Comparison of ENCODE assay signal across 24 cellular contexts in genomic region chr9:136916330-136917184, GRCh38. TPM values are rescaled to one million over a fixed set of nuclear protein-coding genes. Genes with fewer than 3 reads are reported as not detected.
DNase-seq lines count a peak whose midpoint lies in the region; ATAC-seq, FAIRE-seq and TF ChIP-seq lines count a peak whose summit lies in the region.
"Had no signal": no experiment of that assay in that cellular context is flagged by ENCODE, and none has a peak within 500 bp of the region (broad histone marks: within the 10 kb centered on the region; RNA-seq: fewer than 3 reads in every experiment).

No MANE protein-coding gene starts in this region.

- DNase-seq in HepG2 (ENCODE audit: low spot score) (no peak), right lobe of liver (no peak), endothelial cell (ENCODE audit: low spot score) (no peak), cardiac septum (ENCODE audit: low spot score) (no peak), SIG-M5 treated with dmso at 0.1 percent for 504 hours (lab: John Stamatoyannopoulos, UW; ENCODE audit: unreplicated experiment) (no peak)
- no peak for DNase-seq in stimulated activated naive B cell treated with anti-CD40 and anti-IgM and Interleukin-4, amounts not matched to agents 10 μg/mL and 1 μg/mL and 100 μg/mL, for 72 hours
- DNase-seq: activated gamma-delta T cell treated with Interleukin-2 at 50 U/mL for 16 hours; foreskin fibroblast; immature natural killer cell; left ventricle myocardium inferior; NCI-H510A; RPMI8226; stimulated activated CD4-positive, alpha-beta T cell treated with anti-CD3 and anti-CD28 coated beads, Interleukin-4, amount 100 ng/mL, for 1 hour; stomach; transverse colon had no signal

- TF ChIP-seq EP300 in HepG2 (IDR thresholded peaks at IDR 0.05; ENCODE audit: low read depth in 2 of 2, low read length in 2 of 2) (no peak), HepG2 (CRISPR knock-in tag; IDR thresholded peaks at IDR 0.05; ENCODE audit: borderline replicate concordance) (no peak)

- H3K4me2 ChIP-seq in HepG2 (ENCODE audit: low read depth, low read length) = no peak overlapping the region

- no peak for TF ChIP-seq RAD21 in HepG2 (CRISPR knock-in tag; IDR thresholded peaks at IDR 0.05)

- no peaks in the 10 kb centered on the region for H3K9me3 Mint-ChIP-seq in endothelial cell (ENCODE audit: unreplicated experiment)
- no peaks in the 10 kb centered on the region for H3K9me3 Mint-ChIP-seq in stimulated activated naive B cell treated with anti-CD40 and anti-IgM and Interleukin-4, amounts not matched to agents 10 μg/mL and 1 μg/mL and 100 μg/mL, for 72 hours
- H3K9me3 Mint-ChIP-seq: immature natural killer cell, neural crest cell, WTC11 had no signal

- POLR2A ChIA-PET in HepG2 (lab: Yijun Ruan, JAX) = no interaction called here

- TF ChIP-seq POLR2A in HepG2 (IDR thresholded peaks at IDR 0.05; ENCODE audit: insufficient read depth in 1 of 2, low read depth in 2 of 2, low read length in 2 of 2) (no peak), right lobe of liver (IDR thresholded peaks at IDR 0.05) (no peak)

- H3K9me3 ChIP-seq in HepG2 (ENCODE audit: low read length) (no peaks in the 10 kb centered on the region), right lobe of liver (no peaks in the 10 kb centered on the region)
- H3K9me3 ChIP-seq: left ventricle myocardium inferior, stomach, transverse colon had no signal

- H3K9ac ChIP-seq in HepG2 (ENCODE audit: insufficient read depth, low read depth, low read length) = no peak overlapping the region

- 96% methylated on average over 30 of the region's 32 CpGs for WGBS in HepG2 (ENCODE audit: low lambda C conversion rate)
- 91% methylated on average over 14 of the region's 32 CpGs for WGBS in right lobe of liver (ENCODE audit: insufficient coverage, low coverage, low lambda C conversion rate, missing lambda C conversion rate)

- intact Hi-C loops in HepG2 (cut with micrococcal nuclease; ENCODE audit: unreplicated experiment) = no loop called here
- intact Hi-C loops in right lobe of liver (cut with DNase I) = no loop called here
- intact Hi-C loops in cardiac septum (cut with DNase I) = no loop called here

- H3K36me3 ChIP-seq in HepG2 (replicated peaks in 1 of 2; ENCODE audit: control insufficient read depth in 1 of 2, insufficient read depth in 2 of 2, low read length in 2 of 2) (peaks cover 34 to 63% of the 10 kb centered on the region in 2 experiments), right lobe of liver (peaks cover 0 to 46% (median 11%) of the 10 kb centered on the region in 4 donors)

- no peak for TF ChIP-seq CTCF in HepG2 (CRISPR knock-in tag; IDR thresholded peaks at IDR 0.05)
- no peak for TF ChIP-seq CTCF in right lobe of liver (IDR thresholded peaks at IDR 0.05)
- no peak for TF ChIP-seq CTCF in endothelial cell (IDR thresholded peaks at IDR 0.05; ENCODE audit: unreplicated experiment)

- no TSS peak for BruUV-seq in HepG2 (replicated peaks; lab: Mats Ljungman, UMichigan)

- H3K4me1 Mint-ChIP-seq in endothelial cell (ENCODE audit: unreplicated experiment) = no peaks in the 10 kb centered on the region
- peaks cover 0 to 4% of the 10 kb centered on the region in 2 donors for H3K4me1 Mint-ChIP-seq in stimulated activated naive B cell treated with anti-CD40 and anti-IgM and Interleukin-4, amounts not matched to agents 10 μg/mL and 1 μg/mL and 100 μg/mL, for 72 hours
- H3K4me1 Mint-ChIP-seq: neural crest cell, WTC11 had no signal

- ATAC-seq in HepG2 (no peak), right lobe of liver (no peak)
- no peak for ATAC-seq in stimulated activated naive B cell treated with anti-CD40 and anti-IgM and Interleukin-4, amounts not matched to agents 10 μg/mL and 1 μg/mL and 100 μg/mL, for 72 hours (replicated peaks)
- ATAC-seq: SK-N-SH treated with all-trans-retinoic acid at 6 μM for 48 hours, WTC11 had no signal

- no peak overlapping the region for H2AFZ ChIP-seq in HepG2 (ENCODE audit: low read length)

- H3K27ac Mint-ChIP-seq in endothelial cell (ENCODE audit: unreplicated experiment) = no peak overlapping the region
- H3K27ac Mint-ChIP-seq in stimulated activated naive B cell treated with anti-CD40 and anti-IgM and Interleukin-4, amounts not matched to agents 10 μg/mL and 1 μg/mL and 100 μg/mL, for 72 hours = peak overlapping the region; percentile 65

- peak overlapping the region; percentile 44 for H3K4me3 Mint-ChIP-seq in endothelial cell (ENCODE audit: unreplicated experiment)
- no peak overlapping the region for H3K4me3 Mint-ChIP-seq in stimulated activated naive B cell treated with anti-CD40 and anti-IgM and Interleukin-4, amounts not matched to agents 10 μg/mL and 1 μg/mL and 100 μg/mL, for 72 hours
- H3K4me3 Mint-ChIP-seq: immature natural killer cell, neural crest cell, WTC11 had no signal

- H3K79me2 ChIP-seq in HepG2 (ENCODE audit: insufficient read depth, low read length) = peaks cover 4% of the 10 kb centered on the region

- H3K27me3 Mint-ChIP-seq in endothelial cell (ENCODE audit: unreplicated experiment) = peaks cover 11% of the 10 kb centered on the region
- H3K27me3 Mint-ChIP-seq in stimulated activated naive B cell treated with anti-CD40 and anti-IgM and Interleukin-4, amounts not matched to agents 10 μg/mL and 1 μg/mL and 100 μg/mL, for 72 hours = no peaks in the 10 kb centered on the region

- H3K4me1 ChIP-seq in HepG2 (ENCODE audit: insufficient read depth, low read length) = no peaks in the 10 kb centered on the region
- no peaks in the 10 kb centered on the region for H3K4me1 ChIP-seq in right lobe of liver
- H3K4me1 ChIP-seq: stomach, transverse colon had no signal

- H3K27ac ChIP-seq in HepG2 (ENCODE audit: extremely low read length, insufficient read depth, low read length) = no peak overlapping the region
- H3K27ac ChIP-seq in right lobe of liver = no peak overlapping the region
- H3K27ac ChIP-seq: epithelial cell of prostate, left ventricle myocardium inferior, skin epidermis, stomach, transverse colon had no signal

- no peak overlapping the region for H3K4me3 ChIP-seq in HepG2 (replicated peaks in 1 of 3; ENCODE audit: insufficient read depth in 1 of 3, low read depth in 2 of 3, low read length in 3 of 3)
- H3K4me3 ChIP-seq in right lobe of liver = no peak overlapping the region
- H3K4me3 ChIP-seq: dorsolateral prefrontal cortex, left ventricle myocardium inferior, skin epidermis, stomach, transverse colon had no signal

- CTCF ChIA-PET in HepG2 (lab: Yijun Ruan, JAX; ENCODE audit: low intra/inter-chr PET ratio, low total read pairs) = no interaction called here

- in situ Hi-C loops in HepG2 (cut with HindIII; ENCODE audit: extremely low pct_ligation_motif_present, low pct_unique_long_range_greater_than_20kb) = no loop called here

- FAIRE-seq in HepG2 (lab: Jason Lieb, UNC) = no peak
- FAIRE-seq: G401.6 had no signal

- no peaks in the 10 kb centered on the region for H4K20me1 ChIP-seq in HepG2 (ENCODE audit: insufficient read depth, low read length)

- H3K27me3 ChIP-seq in HepG2 (ENCODE audit: control insufficient read depth in 1 of 2, insufficient read depth in 2 of 2, low read length in 2 of 2) = no peaks in the 10 kb centered on the region
- H3K27me3 ChIP-seq in right lobe of liver = no peaks in the 10 kb centered on the region
- H3K27me3 ChIP-seq: dorsolateral prefrontal cortex, stomach, transverse colon had no signal

- peaks cover 19% of the 10 kb centered on the region for H3K36me3 Mint-ChIP-seq in endothelial cell (ENCODE audit: low read depth, unreplicated experiment)
- H3K36me3 Mint-ChIP-seq in stimulated activated naive B cell treated with anti-CD40 and anti-IgM and Interleukin-4, amounts not matched to agents 10 μg/mL and 1 μg/mL and 100 μg/mL, for 72 hours = peaks cover 45 to 53% of the 10 kb centered on the region in 2 donors

RNA-seq across cellular contexts. Expression of gene FBXW5, which starts 28.0 kb away (rescaled TPM):
- total RNA-seq in HepG2 (2016; rRNA removed; fragmentation: Illumina TruSeq; extraction: Trizol) (47.4 and 60.4 TPM in 2 replicates), right lobe of liver (100 to 1,000 TPM in 3 of 6 experiments, 10 to 100 TPM in 3; 84.0 to 290 (median 97.4) TPM), endothelial cell (ENCODE audit: unreplicated experiment) (100.0 TPM), cardiac septum (162 TPM)
- total RNA-seq in HepG2 (2016; cell fraction: cytosol; rRNA removed; fragmentation: Illumina TruSeq; extraction: Trizol; ENCODE audit: low read depth) = 101 and 115 TPM in 2 replicates
- total RNA-seq in HepG2 (2016; cell fraction: insoluble cytoplasmic fraction; rRNA removed; fragmentation: Illumina TruSeq; extraction: Trizol) = 43.2 and 63.0 TPM in 2 replicates
- total RNA-seq in HepG2 (2016; cell fraction: membrane; rRNA removed; fragmentation: Illumina TruSeq; extraction: Trizol) = 157 and 168 TPM in 2 replicates
- 38.4 and 45.7 TPM in 2 replicates for total RNA-seq in HepG2 (2016; cell fraction: nucleus; rRNA removed; fragmentation: Illumina TruSeq; extraction: Trizol)
- 52.0 and 76.2 TPM in 2 replicates for polyA plus RNA-seq in HepG2 (2011; rRNA removed)
- polyA plus RNA-seq in HepG2 (2011; cell fraction: cytosol; rRNA removed) = 70.1 and 111 TPM in 2 replicates
- polyA plus RNA-seq in HepG2 (2011; cell fraction: nucleus; rRNA removed) = 318 and 399 TPM in 2 replicates
- 33.4 and 43.8 TPM in 2 replicates for polyA plus RNA-seq in HepG2 (2012)
- polyA plus RNA-seq in HepG2 (2016; cell fraction: cytosol; fragmentation: Illumina TruSeq; extraction: Trizol; ENCODE audit: low read depth) = 106 and 116 TPM in 2 replicates
- 41.2 and 50.1 TPM in 2 replicates for polyA plus RNA-seq in HepG2 (2016; cell fraction: insoluble cytoplasmic fraction; fragmentation: Illumina TruSeq; extraction: Trizol; ENCODE audit: low read depth)
- polyA plus RNA-seq in HepG2 (2016; cell fraction: membrane; fragmentation: Illumina TruSeq; extraction: Trizol; ENCODE audit: low read depth) = 127 and 134 TPM in 2 replicates
- polyA plus RNA-seq in HepG2 (2016; cell fraction: nucleus; fragmentation: Illumina TruSeq; extraction: Trizol; ENCODE audit: insufficient read depth, low read depth) = 94.3 and 97.4 TPM in 2 replicates
- 183 and 195 TPM in 2 replicates for polyA minus RNA-seq in HepG2 (2011; rRNA and poly(A)+ RNA removed; ENCODE audit: low replicate concordance)
- polyA minus RNA-seq in HepG2 (2011; cell fraction: cytosol; rRNA and poly(A)+ RNA removed) = 55.6 and 63.5 TPM in 2 replicates
- 34.1 and 36.8 TPM in 2 replicates for polyA minus RNA-seq in HepG2 (2011; cell fraction: nucleus; rRNA and poly(A)+ RNA removed)

RNA-seq across cellular contexts. Expression of gene C8G, which starts 28.5 kb away (rescaled TPM):
- total RNA-seq in HepG2 (2016; rRNA removed; fragmentation: Illumina TruSeq; extraction: Trizol) = 2.0 and 4.9 TPM in 2 replicates
- total RNA-seq in HepG2 (2016; cell fraction: cytosol; rRNA removed; fragmentation: Illumina TruSeq; extraction: Trizol; ENCODE audit: low read depth) = 1.2 and 2.9 TPM in 2 replicates
- 1.4 and 4.7 TPM in 2 replicates for total RNA-seq in HepG2 (2016; cell fraction: insoluble cytoplasmic fraction; rRNA removed; fragmentation: Illumina TruSeq; extraction: Trizol)
- 2.1 and 3.5 TPM in 2 replicates for total RNA-seq in HepG2 (2016; cell fraction: membrane; rRNA removed; fragmentation: Illumina TruSeq; extraction: Trizol)
- 6.1 and 7.0 TPM in 2 replicates for total RNA-seq in HepG2 (2016; cell fraction: nucleus; rRNA removed; fragmentation: Illumina TruSeq; extraction: Trizol)
- polyA plus RNA-seq in HepG2 (2011; rRNA removed) = 12.8 and 18.3 TPM in 2 replicates
- 8.9 and 13.0 TPM in 2 replicates for polyA plus RNA-seq in HepG2 (2011; cell fraction: cytosol; rRNA removed)
- 94.5 and 107 TPM in 2 replicates for polyA plus RNA-seq in HepG2 (2011; cell fraction: nucleus; rRNA removed)
- polyA plus RNA-seq in HepG2 (2012) = 15.3 and 17.5 TPM in 2 replicates
- polyA plus RNA-seq in HepG2 (2016; cell fraction: cytosol; fragmentation: Illumina TruSeq; extraction: Trizol; ENCODE audit: low read depth) = 2.1 and 2.6 TPM in 2 replicates
- 2.3 and 2.4 TPM in 2 replicates for polyA plus RNA-seq in HepG2 (2016; cell fraction: insoluble cytoplasmic fraction; fragmentation: Illumina TruSeq; extraction: Trizol; ENCODE audit: low read depth)
- 2.2 and 3.1 TPM in 2 replicates for polyA plus RNA-seq in HepG2 (2016; cell fraction: membrane; fragmentation: Illumina TruSeq; extraction: Trizol; ENCODE audit: low read depth)
- 10.1 and 13.4 TPM in 2 replicates for polyA plus RNA-seq in HepG2 (2016; cell fraction: nucleus; fragmentation: Illumina TruSeq; extraction: Trizol; ENCODE audit: insufficient read depth, low read depth)
- 0.70 and 11.9 TPM in 2 replicates for polyA minus RNA-seq in HepG2 (2011; rRNA and poly(A)+ RNA removed; ENCODE audit: low replicate concordance)
- polyA minus RNA-seq in HepG2 (2011; cell fraction: cytosol; rRNA and poly(A)+ RNA removed) = 3.6 and 6.2 TPM in 2 replicates
- polyA minus RNA-seq in HepG2 (2011; cell fraction: nucleus; rRNA and poly(A)+ RNA removed) = 7.0 and 7.2 TPM in 2 replicates
- 100 to 1,000 TPM; 248 to 755 (median 453) TPM for total RNA-seq in right lobe of liver
- 1.1 TPM for total RNA-seq in endothelial cell (ENCODE audit: unreplicated experiment)
- total RNA-seq in cardiac septum = 3.4 TPM
- total RNA-seq: mononuclear cell, pulmonary artery endothelial cell, stomach had no signal

RNA-seq across cellular contexts. Expression of gene TRAF2, which starts 30.2 kb away (rescaled TPM):
- total RNA-seq in HepG2 (2016; rRNA removed; fragmentation: Illumina TruSeq; extraction: Trizol) (13.4 and 13.6 TPM in 2 replicates), right lobe of liver (1 to 10 TPM; 5.8 to 8.8 (median 7.1) TPM), endothelial cell (ENCODE audit: unreplicated experiment) (21.7 TPM), cardiac septum (10.2 TPM)
- 2.6 and 2.9 TPM in 2 replicates for total RNA-seq in HepG2 (2016; cell fraction: cytosol; rRNA removed; fragmentation: Illumina TruSeq; extraction: Trizol; ENCODE audit: low read depth)
- total RNA-seq in HepG2 (2016; cell fraction: insoluble cytoplasmic fraction; rRNA removed; fragmentation: Illumina TruSeq; extraction: Trizol) = 12.1 and 13.9 TPM in 2 replicates
- 4.8 and 6.0 TPM in 2 replicates for total RNA-seq in HepG2 (2016; cell fraction: membrane; rRNA removed; fragmentation: Illumina TruSeq; extraction: Trizol)
- total RNA-seq in HepG2 (2016; cell fraction: nucleus; rRNA removed; fragmentation: Illumina TruSeq; extraction: Trizol) = 10.7 and 13.3 TPM in 2 replicates
- 12.4 and 15.5 TPM in 2 replicates for polyA plus RNA-seq in HepG2 (2011; rRNA removed)
- 8.6 and 12.5 TPM in 2 replicates for polyA plus RNA-seq in HepG2 (2011; cell fraction: cytosol; rRNA removed)
- polyA plus RNA-seq in HepG2 (2011; cell fraction: nucleus; rRNA removed) = 30.8 and 35.5 TPM in 2 replicates
- 7.0 and 8.7 TPM in 2 replicates for polyA plus RNA-seq in HepG2 (2012)
- 1.7 and 2.3 TPM in 2 replicates for polyA plus RNA-seq in HepG2 (2016; cell fraction: cytosol; fragmentation: Illumina TruSeq; extraction: Trizol; ENCODE audit: low read depth)
- polyA plus RNA-seq in HepG2 (2016; cell fraction: insoluble cytoplasmic fraction; fragmentation: Illumina TruSeq; extraction: Trizol; ENCODE audit: low read depth) = 11.2 and 13.9 TPM in 2 replicates
- 3.5 and 4.0 TPM in 2 replicates for polyA plus RNA-seq in HepG2 (2016; cell fraction: membrane; fragmentation: Illumina TruSeq; extraction: Trizol; ENCODE audit: low read depth)
- 24.7 and 26.6 TPM in 2 replicates for polyA plus RNA-seq in HepG2 (2016; cell fraction: nucleus; fragmentation: Illumina TruSeq; extraction: Trizol; ENCODE audit: insufficient read depth, low read depth)
- 25.6 and 44.8 TPM in 2 replicates for polyA minus RNA-seq in HepG2 (2011; rRNA and poly(A)+ RNA removed; ENCODE audit: low replicate concordance)
- 10.1 and 12.2 TPM in 2 replicates for polyA minus RNA-seq in HepG2 (2011; cell fraction: cytosol; rRNA and poly(A)+ RNA removed)
- polyA minus RNA-seq in HepG2 (2011; cell fraction: nucleus; rRNA and poly(A)+ RNA removed) = 13.0 and 15.2 TPM in 2 replicates

RNA-seq across cellular contexts. Expression of gene LCN12, which starts 35.5 kb away (rescaled TPM):
- 1.2 and 3.4 TPM in 2 replicates for total RNA-seq in HepG2 (2016; rRNA removed; fragmentation: Illumina TruSeq; extraction: Trizol)
- total RNA-seq in HepG2 (2016; cell fraction: cytosol; rRNA removed; fragmentation: Illumina TruSeq; extraction: Trizol; ENCODE audit: low read depth) = 0.97 TPM in 1 of 2 replicates, not detected in the other
- 0.89 and 3.4 TPM in 2 replicates for total RNA-seq in HepG2 (2016; cell fraction: insoluble cytoplasmic fraction; rRNA removed; fragmentation: Illumina TruSeq; extraction: Trizol)
- 1.1 and 1.4 TPM in 2 replicates for total RNA-seq in HepG2 (2016; cell fraction: membrane; rRNA removed; fragmentation: Illumina TruSeq; extraction: Trizol)
- total RNA-seq in HepG2 (2016; cell fraction: nucleus; rRNA removed; fragmentation: Illumina TruSeq; extraction: Trizol) = 4.3 and 4.4 TPM in 2 replicates
- 6.9 and 7.5 TPM in 2 replicates for polyA plus RNA-seq in HepG2 (2011; rRNA removed)
- polyA plus RNA-seq in HepG2 (2011; cell fraction: cytosol; rRNA removed) = 1.1 and 1.6 TPM in 2 replicates
- 68.8 and 75.7 TPM in 2 replicates for polyA plus RNA-seq in HepG2 (2011; cell fraction: nucleus; rRNA removed)
- 5.5 and 6.7 TPM in 2 replicates for polyA plus RNA-seq in HepG2 (2012)
- polyA plus RNA-seq in HepG2 (2016; cell fraction: cytosol; fragmentation: Illumina TruSeq; extraction: Trizol; ENCODE audit: low read depth) = 0.62 and 0.70 TPM in 2 replicates
- polyA plus RNA-seq in HepG2 (2016; cell fraction: insoluble cytoplasmic fraction; fragmentation: Illumina TruSeq; extraction: Trizol; ENCODE audit: low read depth) = 1.5 and 1.7 TPM in 2 replicates
- 1.4 and 1.7 TPM in 2 replicates for polyA plus RNA-seq in HepG2 (2016; cell fraction: membrane; fragmentation: Illumina TruSeq; extraction: Trizol; ENCODE audit: low read depth)
- polyA plus RNA-seq in HepG2 (2016; cell fraction: nucleus; fragmentation: Illumina TruSeq; extraction: Trizol; ENCODE audit: insufficient read depth, low read depth) = 23.3 and 27.4 TPM in 2 replicates
- 3.2 and 7.0 TPM in 2 replicates for polyA minus RNA-seq in HepG2 (2011; rRNA and poly(A)+ RNA removed; ENCODE audit: low replicate concordance)
- polyA minus RNA-seq in HepG2 (2011; cell fraction: cytosol; rRNA and poly(A)+ RNA removed) = 1.6 and 3.5 TPM in 2 replicates
- 5.3 and 7.7 TPM in 2 replicates for polyA minus RNA-seq in HepG2 (2011; cell fraction: nucleus; rRNA and poly(A)+ RNA removed)
- total RNA-seq in right lobe of liver = 10 to 100 TPM in 5 of 6 experiments, 1 to 10 TPM in 1; 2.7 to 36.4 (median 20.3) TPM
- 1.5 TPM for total RNA-seq in endothelial cell (ENCODE audit: unreplicated experiment)
- 20.7 TPM for total RNA-seq in cardiac septum
- total RNA-seq: mononuclear cell, pulmonary artery endothelial cell had no signal
- polyA plus RNA-seq: immature natural killer cell had no signal

RNA-seq across cellular contexts. Expression of gene EDF1, which starts 50.4 kb away (rescaled TPM):
- total RNA-seq in HepG2 (2016; rRNA removed; fragmentation: Illumina TruSeq; extraction: Trizol) = 379 and 474 TPM in 2 replicates
- 152 and 180 TPM in 2 replicates for total RNA-seq in HepG2 (2016; cell fraction: cytosol; rRNA removed; fragmentation: Illumina TruSeq; extraction: Trizol; ENCODE audit: low read depth)
- total RNA-seq in HepG2 (2016; cell fraction: insoluble cytoplasmic fraction; rRNA removed; fragmentation: Illumina TruSeq; extraction: Trizol) = 390 and 529 TPM in 2 replicates
- total RNA-seq in HepG2 (2016; cell fraction: membrane; rRNA removed; fragmentation: Illumina TruSeq; extraction: Trizol) = 186 and 193 TPM in 2 replicates
- 157 and 160 TPM in 2 replicates for total RNA-seq in HepG2 (2016; cell fraction: nucleus; rRNA removed; fragmentation: Illumina TruSeq; extraction: Trizol)
- polyA plus RNA-seq in HepG2 (2011; rRNA removed) = 235 and 269 TPM in 2 replicates
- 392 and 430 TPM in 2 replicates for polyA plus RNA-seq in HepG2 (2011; cell fraction: cytosol; rRNA removed)
- 129 and 177 TPM in 2 replicates for polyA plus RNA-seq in HepG2 (2011; cell fraction: nucleus; rRNA removed)
- polyA plus RNA-seq in HepG2 (2012) = 257 and 326 TPM in 2 replicates
- 191 and 202 TPM in 2 replicates for polyA plus RNA-seq in HepG2 (2016; cell fraction: cytosol; fragmentation: Illumina TruSeq; extraction: Trizol; ENCODE audit: low read depth)
- polyA plus RNA-seq in HepG2 (2016; cell fraction: insoluble cytoplasmic fraction; fragmentation: Illumina TruSeq; extraction: Trizol; ENCODE audit: low read depth) = 553 and 620 TPM in 2 replicates
- polyA plus RNA-seq in HepG2 (2016; cell fraction: membrane; fragmentation: Illumina TruSeq; extraction: Trizol; ENCODE audit: low read depth) = 198 and 200 TPM in 2 replicates
- 307 and 322 TPM in 2 replicates for polyA plus RNA-seq in HepG2 (2016; cell fraction: nucleus; fragmentation: Illumina TruSeq; extraction: Trizol; ENCODE audit: insufficient read depth, low read depth)
- polyA minus RNA-seq in HepG2 (2011; rRNA and poly(A)+ RNA removed; ENCODE audit: low replicate concordance) = 34.3 and 99.7 TPM in 2 replicates
- polyA minus RNA-seq in HepG2 (2011; cell fraction: cytosol; rRNA and poly(A)+ RNA removed) = 87.8 and 91.0 TPM in 2 replicates
- 84.2 and 94.6 TPM in 2 replicates for polyA minus RNA-seq in HepG2 (2011; cell fraction: nucleus; rRNA and poly(A)+ RNA removed)
- 100 to 1,000 TPM; 216 to 486 (median 227) TPM for total RNA-seq in right lobe of liver
- total RNA-seq in endothelial cell (ENCODE audit: unreplicated experiment) = 286 TPM
- 293 TPM for total RNA-seq in cardiac septum

Comparison
In these comparisons a context has a peak if more than half of its experiments do, and no peak if none do; other contexts are left out.
1. RNA of gene C8G, which starts 28.5 kb away (total RNA-seq): 248 to 755 TPM in right lobe of liver; 1.2 to 7.0 TPM in HepG2, 3.4 TPM in cardiac septum (single experiment) and 1.1 TPM in endothelial cell (single experiment); every median in the first group is over 10 times any median in the second.